22 cellular contexts compared by ENCODE assay signal in the genomic region with DNA sequence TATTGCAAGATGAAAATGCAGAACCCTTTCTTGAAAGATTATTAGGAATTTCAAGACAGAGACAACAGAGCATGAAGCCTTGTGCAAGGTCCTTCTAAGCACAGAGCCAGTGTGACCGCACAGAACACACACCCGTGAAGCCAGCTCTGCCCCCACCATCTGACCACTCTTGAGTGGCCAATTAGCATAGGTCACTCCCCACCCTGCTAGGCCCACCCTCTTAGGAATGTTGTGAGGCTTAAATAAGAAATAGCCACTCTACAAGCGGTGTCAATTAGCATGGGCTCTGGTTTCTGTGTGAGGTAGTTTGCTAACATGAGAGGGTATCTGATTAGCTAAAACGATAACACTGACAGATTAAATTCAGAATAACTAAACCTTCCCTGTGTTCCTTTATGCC.
"Had no signal": no experiment of that assay in that cellular context is flagged by ENCODE, and none has a peak within 500 bp of the region (broad histone marks: within the 10 kb centered on the region; RNA-seq: fewer than 3 reads in every experiment).

No MANE protein-coding gene starts in this region.

- H3K27me3 ChIP-seq: adrenal gland, ascending aorta, brain microvascular endothelial cell, left lung, sigmoid colon, testis, vagina had no signal

- DNase-seq: activated CD4-positive, alpha-beta T cell treated with anti-CD3 and anti-CD28 coated beads for 1 hour; activated CD4-positive, alpha-beta T cell treated with anti-CD3 and anti-CD28 coated beads, Interleukin-2, amount 50 U/mL, for 1 hour; activated T-cell treated with anti-CD3 and anti-CD28 coated beads, Interleukin-2, amount 50 U/mL, for 1 hour; adrenal gland; brain microvascular endothelial cell; effector memory CD4-positive, alpha-beta T cell; glutamatergic neuron; kidney; left lung; mammary epithelial cell; midbrain; nephron progenitor cell; occipital lobe; posterior cingulate gyrus; sigmoid colon; stimulated activated CD4-positive, alpha-beta T cell treated with anti-CD3 and anti-CD28 coated beads, Interleukin-4, amount 100 ng/mL, for 1 hour; stimulated activated naive CD4-positive, alpha-beta T cell; testis; WERI-Rb-1 had no signal

- H3K9me3 ChIP-seq: adrenal gland, ascending aorta, left lung, sigmoid colon, testis, vagina had no signal

- H3K4me3 ChIP-seq: adrenal gland, ascending aorta, left lung, sigmoid colon, testis, vagina had no signal

- ATAC-seq: esophagus mucosa, left lung had no signal

- H3K27ac ChIP-seq: ascending aorta, brain microvascular endothelial cell, left lung, testis, vagina, WERI-Rb-1 had no signal

- H3K4me1 ChIP-seq: ascending aorta had no signal
